ENCODE assay signal across 1 cellular context in the genomic region with DNA sequence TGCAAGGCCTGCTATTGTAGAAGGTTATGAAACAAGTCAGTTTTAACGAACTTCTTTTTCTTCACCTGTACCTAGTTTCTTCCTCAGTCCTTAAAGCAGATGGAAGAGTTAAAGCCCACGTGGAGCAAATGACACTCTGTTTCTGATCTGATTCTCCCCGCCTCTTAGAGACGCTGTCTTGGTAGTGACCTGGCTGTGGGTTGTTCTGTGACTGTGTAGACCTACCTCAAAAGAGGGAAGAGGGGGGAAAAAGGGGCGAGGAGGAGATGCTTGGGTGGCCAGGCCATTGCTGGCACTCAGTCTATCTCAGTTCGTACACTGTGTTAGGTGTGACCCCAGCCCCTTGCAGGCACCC.
TF ChIP-seq lines count a peak whose summit lies in the region.

No MANE protein-coding gene starts in this region.

TF ChIP-seq in IMR-90, 13 proteins besides CTCF, POLR2A, EP300 and RAD21:
- no peak for TF ChIP-seq NFE2L2 (IDR thresholded peaks at IDR 0.05; ENCODE audit: low read depth, low read length)
- no peak for TF ChIP-seq MAFK (IDR thresholded peaks at IDR 0.05; ENCODE audit: low read depth, low read length)
- TF ChIP-seq MXI1 (IDR thresholded peaks at IDR 0.05; ENCODE audit: borderline replicate concordance, low read depth, low read length): no peak
- no peak for TF ChIP-seq RCOR1 (IDR thresholded peaks at IDR 0.05; ENCODE audit: insufficient replicate concordance, low read length)
- no peak for TF ChIP-seq BHLHE40 (IDR thresholded peaks at IDR 0.05; ENCODE audit: low read depth, low read length)
- TF ChIP-seq, protein P1, sequence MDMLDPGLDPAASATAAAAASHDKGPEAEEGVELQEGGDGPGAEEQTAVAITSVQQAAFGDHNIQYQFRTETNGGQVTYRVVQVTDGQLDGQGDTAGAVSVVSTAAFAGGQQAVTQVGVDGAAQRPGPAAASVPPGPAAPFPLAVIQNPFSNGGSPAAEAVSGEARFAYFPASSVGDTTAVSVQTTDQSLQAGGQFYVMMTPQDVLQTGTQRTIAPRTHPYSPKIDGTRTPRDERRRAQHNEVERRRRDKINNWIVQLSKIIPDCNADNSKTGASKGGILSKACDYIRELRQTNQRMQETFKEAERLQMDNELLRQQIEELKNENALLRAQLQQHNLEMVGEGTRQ (IDR thresholded peaks at IDR 0.05; ENCODE audit: low read depth, low read length): no peak
- no peak for TF ChIP-seq CEBPB (IDR thresholded peaks at IDR 0.05; ENCODE audit: low read depth, low read length)
- TF ChIP-seq CHD1 (IDR thresholded peaks at IDR 0.05; ENCODE audit: low read depth, low read length): no peak
- no peak for TF ChIP-seq SMC3 (IDR thresholded peaks at IDR 0.05; ENCODE audit: low read depth, low read length)
- TF ChIP-seq RFX5 (IDR thresholded peaks at IDR 0.05; ENCODE audit: low read depth, low read length): no peak
- TF ChIP-seq, protein P2, sequence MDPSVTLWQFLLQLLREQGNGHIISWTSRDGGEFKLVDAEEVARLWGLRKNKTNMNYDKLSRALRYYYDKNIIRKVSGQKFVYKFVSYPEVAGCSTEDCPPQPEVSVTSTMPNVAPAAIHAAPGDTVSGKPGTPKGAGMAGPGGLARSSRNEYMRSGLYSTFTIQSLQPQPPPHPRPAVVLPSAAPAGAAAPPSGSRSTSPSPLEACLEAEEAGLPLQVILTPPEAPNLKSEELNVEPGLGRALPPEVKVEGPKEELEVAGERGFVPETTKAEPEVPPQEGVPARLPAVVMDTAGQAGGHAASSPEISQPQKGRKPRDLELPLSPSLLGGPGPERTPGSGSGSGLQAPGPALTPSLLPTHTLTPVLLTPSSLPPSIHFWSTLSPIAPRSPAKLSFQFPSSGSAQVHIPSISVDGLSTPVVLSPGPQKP (IDR thresholded peaks at IDR 0.05; ENCODE audit: borderline replicate concordance, low read depth, low read length): no peak
- TF ChIP-seq FOS (IDR thresholded peaks at IDR 0.05; ENCODE audit: low read depth, low read length): no peak
- no peak for TF ChIP-seq MAZ (IDR thresholded peaks at IDR 0.05; ENCODE audit: borderline replicate concordance, low read depth, low read length)
